In the genomic region with DNA sequence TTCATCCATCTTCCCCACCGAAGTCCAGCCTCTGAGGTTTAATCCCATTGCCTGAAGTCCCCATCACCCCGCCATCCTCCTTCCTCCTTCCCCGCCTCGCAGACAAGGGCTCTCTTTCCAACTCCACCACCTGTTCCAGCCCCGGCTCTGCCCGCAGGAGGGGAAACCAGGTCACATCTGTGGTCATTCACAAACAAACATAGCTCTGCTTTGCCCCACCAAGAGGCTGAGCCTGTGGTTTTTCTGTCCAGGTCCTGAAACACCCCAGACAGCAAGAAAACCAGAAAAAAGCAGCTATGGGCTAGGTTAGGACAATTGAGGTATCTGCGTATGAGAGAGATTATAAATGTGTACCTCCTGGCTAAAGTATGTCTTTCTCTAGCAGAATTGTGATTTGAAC, we compare ENCODE assay signal across 18 cellular contexts.
DNase-seq lines count a peak whose midpoint lies in the region; ATAC-seq and TF ChIP-seq lines count a peak whose summit lies in the region.
"Had no signal": no experiment of that assay in that cellular context is flagged by ENCODE, and none has a peak within 500 bp of the region (broad histone marks: within the 10 kb centered on the region; RNA-seq: fewer than 3 reads in every experiment).

No MANE protein-coding gene starts in this region.

- H3K36me3 ChIP-seq in WERI-Rb-1 (no peaks in the 10 kb centered on the region), lower lobe of right lung (no peaks in the 10 kb centered on the region), suprapubic skin (no peaks in the 10 kb centered on the region)
- H3K36me3 ChIP-seq: BE2C, HAP-1, upper lobe of right lung had no signal

- intact Hi-C loops in lower lobe of right lung (cut with DNase I), result no loop called here

- no peak for TF ChIP-seq EP300 in suprapubic skin (IDR thresholded peaks at IDR 0.05)

- H3K9me3 ChIP-seq in WERI-Rb-1 (ENCODE audit: severe bottlenecking) (no peaks in the 10 kb centered on the region), lower lobe of right lung (no peaks in the 10 kb centered on the region), suprapubic skin (no peaks in the 10 kb centered on the region)
- H3K9me3 ChIP-seq: A549, BE2C, HAP-1, upper lobe of right lung had no signal

- no peaks in the 10 kb centered on the region for H3K4me1 ChIP-seq in lower lobe of right lung
- H3K4me1 ChIP-seq in suprapubic skin, result peaks cover 10% of the 10 kb centered on the region
- H3K4me1 ChIP-seq: BE2C, HAP-1, upper lobe of right lung had no signal

- DNase-seq in A172 (ENCODE audit: low spot score) (peak; percentile 32), HT1080 (ENCODE audit: low read depth) (peak; percentile 34), WERI-Rb-1 (peak; percentile 85), lower lobe of right lung (peak; percentile 27), T1000 (lab: John Stamatoyannopoulos, UW) (no peak), suprapubic skin (ENCODE audit: low spot score in 2 of 2) (no peak)
- DNase-seq: activated CD4-positive, alpha-beta T cell treated with anti-CD3 and anti-CD28 coated beads for 1 hour; activated T-cell treated with anti-CD3 and anti-CD28 coated beads, Interleukin-2, amount 50 U/mL, for 24 hours; BE2C; effector CD8-positive, alpha-beta T cell; hippocampal formation; NCI-H1436; right cardiac atrium; upper lobe of right lung had no signal

- H3K4me3 ChIP-seq in WERI-Rb-1 (ENCODE audit: low read depth, low read length) (peak overlapping the region; percentile 46), lower lobe of right lung (no peak overlapping the region), suprapubic skin (no peak overlapping the region)
- H3K4me3 ChIP-seq: A549, HAP-1, upper lobe of right lung had no signal

- H3K27ac ChIP-seq in WERI-Rb-1 (peak overlapping the region; percentile 66), lower lobe of right lung (no peak overlapping the region), suprapubic skin (no peak overlapping the region)
- H3K27ac ChIP-seq: upper lobe of right lung had no signal

- WGBS in suprapubic skin, result 83% methylated on average over 7 of the region's 7 CpGs

- TF ChIP-seq CTCF in WERI-Rb-1 (IDR thresholded peaks at IDR 0.05; ENCODE audit: low read depth, low read length) (no peak), lower lobe of right lung (IDR thresholded peaks at IDR 0.05) (no peak), suprapubic skin (IDR thresholded peaks at IDR 0.05) (no peak)

- H3K27me3 ChIP-seq in WERI-Rb-1 (ENCODE audit: insufficient read depth, low read depth, severe bottlenecking) (no peaks in the 10 kb centered on the region), lower lobe of right lung (ENCODE audit: low read depth) (no peaks in the 10 kb centered on the region), suprapubic skin (no peaks in the 10 kb centered on the region)
- H3K27me3 ChIP-seq: BE2C had no signal

- no peak for ATAC-seq in lower lobe of right lung
- no peak for ATAC-seq in GM18519 (IDR thresholded peaks at IDR 0.05; ENCODE audit: low FRiP score, unreplicated experiment)
- no peak for ATAC-seq in GM18520 (IDR thresholded peaks at IDR 0.05; ENCODE audit: unreplicated experiment)
- ATAC-seq: right cardiac atrium, upper lobe of right lung had no signal

- no peak for TF ChIP-seq POLR2A in suprapubic skin (IDR thresholded peaks at IDR 0.05)

Comparison
In these comparisons a context has a peak if more than half of its experiments do, and no peak if none do; other contexts are left out.
1. DNase-seq: peak in A172 (single experiment), HT1080 (single experiment), WERI-Rb-1 (single experiment) and lower lobe of right lung (single experiment); none in T1000 (single experiment) and suprapubic skin (0 of 2).